In the genomic region with DNA sequence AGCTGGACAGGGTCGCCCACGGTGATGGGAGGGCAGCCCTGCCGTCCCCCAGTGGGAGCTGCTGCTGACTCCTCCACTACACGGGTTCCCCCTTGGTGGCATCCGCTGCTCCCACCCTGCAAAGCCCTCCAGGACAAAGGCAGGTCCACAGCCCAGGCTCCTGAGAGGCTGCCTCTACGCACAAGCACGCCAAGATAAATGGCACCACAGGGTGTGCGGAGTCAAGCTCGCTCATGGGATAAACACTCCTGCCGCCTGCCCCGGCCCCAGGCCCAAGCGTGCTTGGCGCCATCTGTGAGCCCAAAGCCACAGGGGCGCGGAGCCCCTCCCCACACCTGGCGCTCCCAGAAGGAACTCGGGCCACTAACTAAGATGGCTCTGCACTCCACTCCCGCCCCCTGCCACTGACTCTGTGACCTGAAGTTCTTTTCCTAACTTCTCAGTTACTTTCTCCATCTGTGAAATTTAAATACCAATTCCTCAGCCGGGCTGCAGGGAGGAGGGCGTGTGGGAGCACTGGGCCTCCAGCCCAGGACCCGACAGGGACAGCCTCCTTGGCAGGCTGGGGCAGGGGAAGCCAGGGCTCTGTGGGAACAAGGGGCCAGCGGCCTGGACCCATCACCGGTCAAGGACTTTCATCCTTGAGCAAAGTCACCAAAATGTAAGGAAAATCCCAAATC, we compare ENCODE assay signal across 9 cellular contexts. TPM values are rescaled to one million over a fixed set of nuclear protein-coding genes. Genes with fewer than 3 reads are reported as not detected.
DNase-seq lines count a peak whose midpoint lies in the region; ATAC-seq and TF ChIP-seq lines count a peak whose summit lies in the region.
"Had no signal": no experiment of that assay in that cellular context is flagged by ENCODE, and none has a peak within 500 bp of the region (broad histone marks: within the 10 kb centered on the region; RNA-seq: fewer than 3 reads in every experiment).

No MANE protein-coding gene starts in this region.

- H2AFZ ChIP-seq in fibroblast of lung (ENCODE audit: low read length) = no peak overlapping the region

- H3F3A ChIP-seq in DOHH2 (ENCODE audit: control insufficient read depth, insufficient read depth) = peaks cover 79% of the 10 kb centered on the region

- TF ChIP-seq CTCF in DOHH2 (IDR thresholded peaks at IDR 0.05; ENCODE audit: low read depth, low read length, poor library complexity, severe bottlenecking) (no peak), fibroblast of lung (conservative IDR thresholded peaks at IDR 0.05 in 1 of 2, IDR thresholded peaks at IDR 0.05 in 1 of 2; ENCODE audit: low read depth in 1 of 2, low read length in 2 of 2) (no peak)

- no peaks in the 10 kb centered on the region for H3K9me3 ChIP-seq in DOHH2 (ENCODE audit: control insufficient read depth, insufficient read depth, low read length)
- no peaks in the 10 kb centered on the region for H3K9me3 ChIP-seq in SJCRH30 (replicated peaks)
- H3K9me3 ChIP-seq in fibroblast of lung (ENCODE audit: control insufficient read depth, insufficient read depth, low read depth, low read length) = no peaks in the 10 kb centered on the region

- no peaks in the 10 kb centered on the region for H3K9me2 ChIP-seq in DOHH2 (replicated peaks; ENCODE audit: control insufficient read depth, low read length)

- peak overlapping the region; percentile 96 for H3K27ac ChIP-seq in DOHH2 (ENCODE audit: low read depth, low read length)
- peak overlapping the region; percentile 84 for H3K27ac ChIP-seq in SJCRH30
- H3K27ac ChIP-seq in fibroblast of lung (ENCODE audit: insufficient read depth, low read length) = peak overlapping the region; percentile 99
- peak overlapping the region; percentile 95 for H3K27ac ChIP-seq in rectal smooth muscle tissue (ENCODE audit: low read depth, low read length)

- peak overlapping the region; percentile 76 for H3K9ac ChIP-seq in fibroblast of lung (ENCODE audit: insufficient read depth, low read length)
- peak overlapping the region; percentile 32 for H3K9ac ChIP-seq in rectal smooth muscle tissue (ENCODE audit: low read length)

- peaks cover 75% of the 10 kb centered on the region for H3K79me2 ChIP-seq in DOHH2 (ENCODE audit: control insufficient read depth, low read length)
- peaks cover 80% of the 10 kb centered on the region for H3K79me2 ChIP-seq in fibroblast of lung (ENCODE audit: control insufficient read depth, insufficient read depth, low read length)

- peaks cover 68% of the 10 kb centered on the region for H3K36me3 ChIP-seq in DOHH2 (ENCODE audit: control insufficient read depth, low read length)
- H3K36me3 ChIP-seq in SJCRH30 = peaks cover 13% of the 10 kb centered on the region; the same call in 1 of the 2 replicates
- peaks cover 15% of the 10 kb centered on the region for H3K36me3 ChIP-seq in fibroblast of lung (ENCODE audit: control insufficient read depth, insufficient read depth, low read length)
- peaks cover 9% of the 10 kb centered on the region for H3K36me3 ChIP-seq in rectal smooth muscle tissue (ENCODE audit: control insufficient read depth, insufficient read depth, low read length)

- peak overlapping the region; percentile 84 for H3K4me2 ChIP-seq in DOHH2 (ENCODE audit: low read length)
- H3K4me2 ChIP-seq in fibroblast of lung (ENCODE audit: extremely low read depth, insufficient read depth, low read length) = peak overlapping the region; percentile 78

- H3K27me3 ChIP-seq in DOHH2 (ENCODE audit: control insufficient read depth, low read length) (no peaks in the 10 kb centered on the region), SJCRH30 (no peaks in the 10 kb centered on the region), fibroblast of lung (ENCODE audit: control insufficient read depth, insufficient read depth, low read length) (no peaks in the 10 kb centered on the region), rectal smooth muscle tissue (ENCODE audit: control insufficient read depth, insufficient read depth, low read length) (no peaks in the 10 kb centered on the region)

- H4K20me1 ChIP-seq in DOHH2 (ENCODE audit: control insufficient read depth, insufficient read depth, low read depth, low read length) (no peaks in the 10 kb centered on the region), fibroblast of lung (ENCODE audit: control insufficient read depth, extremely low read depth, insufficient read depth, low read length) (no peaks in the 10 kb centered on the region)

- ATAC-seq in GM19455 (IDR thresholded peaks at IDR 0.05; ENCODE audit: unreplicated experiment) (no peak), HG03139 (IDR thresholded peaks at IDR 0.05; ENCODE audit: unreplicated experiment) (no peak)

- peak overlapping the region; percentile 71 for H3K4me3 ChIP-seq in DOHH2 (ENCODE audit: low read length)
- H3K4me3 ChIP-seq in SJCRH30 = peak overlapping the region; percentile 25
- peak overlapping the region in 1 of 4 experiments; percentile 46 for H3K4me3 ChIP-seq in fibroblast of lung (replicated peaks in 1 of 4; ENCODE audit: control extremely low read depth in 1 of 4, insufficient read depth in 1 of 4, low read depth in 3 of 4, low read length in 4 of 4)
- peak overlapping the region; percentile 34 for H3K4me3 ChIP-seq in rectal smooth muscle tissue (ENCODE audit: low read length)

- peaks cover 100% of the 10 kb centered on the region for H3K4me1 ChIP-seq in DOHH2 (ENCODE audit: control insufficient read depth, low read length)
- peaks cover 73% of the 10 kb centered on the region for H3K4me1 ChIP-seq in SJCRH30
- peaks cover 54% of the 10 kb centered on the region for H3K4me1 ChIP-seq in fibroblast of lung (ENCODE audit: control insufficient read depth, extremely low read depth, insufficient read depth, low read length)
- peaks cover 43% of the 10 kb centered on the region for H3K4me1 ChIP-seq in rectal smooth muscle tissue (ENCODE audit: control insufficient read depth, insufficient read depth, low read length)

- DNase-seq in SJCRH30 = peak in 1 of 2 experiments; percentile 71
- peak in 1 of 2 donors; percentile 73 for DNase-seq in fibroblast of lung (ENCODE audit: low read depth in 2 of 2)
- DNase-seq in NCI-H1436 (lab: John Stamatoyannopoulos, UW) = no peak
- DNase-seq in activated gamma-delta T cell (lab: John Stamatoyannopoulos, UW) = no peak
- DNase-seq: NCI-H1105 had no signal

RNA-seq across cellular contexts. Expression of a gene that starts 14.9 kb away (rescaled TPM):
- total RNA-seq in SJCRH30 (2014; rRNA removed; shearing (Covaris generic)) = 43.4 and 45.0 TPM in 2 replicates
- total RNA-seq in fibroblast of lung = 40.8 and 71.3 TPM in 2 replicates
- 240 and 248 TPM in 2 replicates for polyA plus RNA-seq in fibroblast of lung
- 181 and 192 TPM in 2 replicates for polyA plus RNA-seq in fibroblast of lung (2012)
- 634 and 716 TPM in 2 replicates for polyA minus RNA-seq in fibroblast of lung (ENCODE audit: low replicate concordance)

RNA-seq across cellular contexts. Expression of a gene that starts 19.1 kb away (rescaled TPM):
- 0.03 and 0.10 TPM in 2 replicates for total RNA-seq in SJCRH30 (2014; rRNA removed; shearing (Covaris generic))
- total RNA-seq in fibroblast of lung = 0.33 and 0.77 TPM in 2 replicates
- polyA plus RNA-seq in fibroblast of lung = 0.02 and 0.03 TPM in 2 replicates
- polyA plus RNA-seq in fibroblast of lung (2012) = 0.13 TPM in 2 replicates
- polyA minus RNA-seq in fibroblast of lung (ENCODE audit: low replicate concordance) = not detected in 2 replicates

RNA-seq across cellular contexts. Expression of a gene that starts 53.2 kb away (rescaled TPM):
- 25.9 and 26.3 TPM in 2 replicates for total RNA-seq in SJCRH30 (2014; rRNA removed; shearing (Covaris generic))
- 12.1 and 13.7 TPM in 2 replicates for total RNA-seq in fibroblast of lung
- polyA plus RNA-seq in fibroblast of lung = 8.9 and 14.2 TPM in 2 replicates
- polyA plus RNA-seq in fibroblast of lung (2012) = 15.3 and 28.8 TPM in 2 replicates
- 32.7 and 60.9 TPM in 2 replicates for polyA minus RNA-seq in fibroblast of lung (ENCODE audit: low replicate concordance)

RNA-seq across cellular contexts. Expression of a gene that starts 53.5 kb away (rescaled TPM):
- total RNA-seq in SJCRH30 (2014; rRNA removed; shearing (Covaris generic)) = 6.2 and 7.4 TPM in 2 replicates
- 7.4 and 9.9 TPM in 2 replicates for total RNA-seq in fibroblast of lung
- polyA plus RNA-seq in fibroblast of lung = 3.1 and 5.1 TPM in 2 replicates
- 9.5 and 15.8 TPM in 2 replicates for polyA plus RNA-seq in fibroblast of lung (2012)
- polyA minus RNA-seq in fibroblast of lung (ENCODE audit: low replicate concordance) = 14.8 and 32.3 TPM in 2 replicates
